Comparison of ENCODE assay signal across 26 cellular contexts in genomic region chr12:26647091-26647490, GRCh38.
"Had no signal": no experiment of that assay in that cellular context is flagged by ENCODE, and none has a peak within 500 bp of the region (broad histone marks: within the 10 kb centered on the region; RNA-seq: fewer than 3 reads in every experiment).

No MANE protein-coding gene starts in this region.

- H3K4me1 ChIP-seq: adrenal gland, testis had no signal

- H3K27ac ChIP-seq: adrenal gland, cardiac muscle cell, foreskin keratinocyte, right atrium auricular region, testis, WERI-Rb-1 had no signal

- H3K4me3 Mint-ChIP-seq: activated T-helper 1 cell treated with anti-CD3 and anti-CD28 coated beads, Interleukin-12 subunit alpha, Interleukin-12 subunit beta, Interleukin-2, Interleukin-4 antibody, amounts not matched to agents 30 ng/mL and 10 ng/mL and 1 ng/mL, durations not matched to agents 14 hours and 24 hours and 36 hours; effector memory CD8-positive, alpha-beta T cell; neural crest cell; stimulated activated effector memory CD8-positive, alpha-beta T cell treated with anti-CD3 and anti-CD28 coated beads, Interleukin-12 subunit alpha, Interleukin-12 subunit beta, amount 100 ng/mL, for 72 hours; T-helper 1 cell treated with Interleukin-12 subunit alpha and Interleukin-12 subunit beta and Interleukin-4 antibody, amounts not matched to agents 30 μg/mL and 1 μg/mL, for 36 hours; type B pancreatic cell had no signal

- H3K27me3 ChIP-seq: adrenal gland, cardiac muscle cell, foreskin keratinocyte, right atrium auricular region, testis had no signal

- H3K4me1 Mint-ChIP-seq: stimulated activated effector memory CD8-positive, alpha-beta T cell treated with anti-CD3 and anti-CD28 coated beads, Interleukin-12 subunit alpha, Interleukin-12 subunit beta, amount 100 ng/mL, for 72 hours had no signal

- H3K4me3 ChIP-seq: adrenal gland, cardiac muscle cell, lung, right atrium auricular region, skin epidermis, testis had no signal

- ATAC-seq: activated naive CD4-positive, alpha-beta T cell treated with anti-CD3 and anti-CD28 coated beads, Interleukin-2, amount 50 U/mL, for 72 hours; effector memory CD8-positive, alpha-beta T cell; foreskin keratinocyte; left lobe of liver; stimulated activated effector memory CD8-positive, alpha-beta T cell treated with anti-CD3 and anti-CD28 coated beads, Interleukin-12 subunit alpha, Interleukin-12 subunit beta, amount 100 ng/mL, for 72 hours had no signal

- H3K27ac Mint-ChIP-seq: activated naive CD4-positive, alpha-beta T cell treated with anti-CD3 and anti-CD28 coated beads, Interleukin-2, amount 50 U/mL, for 72 hours; activated T-helper 1 cell treated with anti-CD3 and anti-CD28 coated beads, Interleukin-12 subunit alpha, Interleukin-12 subunit beta, Interleukin-2, Interleukin-4 antibody, amounts not matched to agents 30 ng/mL and 10 ng/mL and 1 ng/mL, durations not matched to agents 14 hours and 24 hours and 36 hours; effector memory CD8-positive, alpha-beta T cell; progenitor cell of endocrine pancreas; stimulated activated effector memory CD8-positive, alpha-beta T cell treated with anti-CD3 and anti-CD28 coated beads, Interleukin-12 subunit alpha, Interleukin-12 subunit beta, amount 100 ng/mL, for 72 hours; T-helper 1 cell treated with Interleukin-12 subunit alpha and Interleukin-12 subunit beta and Interleukin-4 antibody, amounts not matched to agents 30 μg/mL and 1 μg/mL, for 36 hours; type B pancreatic cell had no signal

- H3K27me3 Mint-ChIP-seq: effector memory CD8-positive, alpha-beta T cell; progenitor cell of endocrine pancreas; type B pancreatic cell had no signal

- H3K9me3 Mint-ChIP-seq: stimulated activated effector memory CD8-positive, alpha-beta T cell treated with anti-CD3 and anti-CD28 coated beads, Interleukin-12 subunit alpha, Interleukin-12 subunit beta, amount 100 ng/mL, for 72 hours; type B pancreatic cell had no signal

- H3K36me3 ChIP-seq: cardiac muscle cell, right atrium auricular region, WERI-Rb-1 had no signal

- DNase-seq: activated CD4-positive, alpha-beta T cell treated with anti-CD3 and anti-CD28 coated beads, Interleukin-2, amount 50 U/mL, for 48 hours; activated gamma-delta T cell treated with Interleukin-2 at 50 U/mL for 16 hours; activated T-cell treated with anti-CD3 and anti-CD28 coated beads for 4 hours; adrenal gland; effector memory CD8-positive, alpha-beta T cell; foreskin keratinocyte; glutamatergic neuron; hippocampal formation; midbrain; stimulated activated CD4-positive, alpha-beta T cell treated with anti-CD3 and anti-CD28 coated beads, Interleukin-15, amount 100 ng/mL, for 24 hours; stimulated activated CD4-positive, alpha-beta T cell treated with anti-CD3 and anti-CD28 coated beads, Interleukin-4, amount 100 ng/mL, for 24 hours; testis; WERI-Rb-1 had no signal

- H3K9me3 ChIP-seq: right atrium auricular region, testis had no signal

- FAIRE-seq: islet of Langerhans had no signal
